In the genomic region with DNA sequence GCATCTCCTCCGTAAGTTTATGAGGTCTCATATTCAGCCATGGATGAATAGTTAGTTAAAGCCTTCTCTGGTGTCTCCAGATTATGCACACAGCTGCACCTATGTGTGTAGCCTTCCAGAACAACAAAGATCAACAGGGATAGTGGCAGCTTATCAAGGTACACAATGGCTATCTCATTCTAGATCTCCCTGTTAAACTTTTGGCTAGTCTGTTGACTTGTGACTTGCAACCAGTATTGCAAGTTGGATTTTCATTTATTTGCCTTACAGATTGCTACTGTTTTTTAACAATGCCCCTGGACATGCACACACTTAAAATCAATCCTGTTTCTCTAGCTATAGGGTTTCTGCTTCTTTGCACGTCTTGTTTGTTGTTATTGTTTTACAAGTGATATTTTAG, we compare ENCODE assay signal across 29 cellular contexts.
"Had no signal": no experiment of that assay in that cellular context is flagged by ENCODE, and none has a peak within 500 bp of the region (broad histone marks: within the 10 kb centered on the region; RNA-seq: fewer than 3 reads in every experiment).

No MANE protein-coding gene starts in this region.

- H3K9me3 ChIP-seq: body of pancreas, Peyer's patch had no signal

- FAIRE-seq: bronchial epithelial cell, K562 had no signal

- DNase-seq: activated B cell treated with CpG ODN at 0.5 μM for 24 hours; activated CD4-positive, alpha-beta T cell treated with anti-CD3 and anti-CD28 coated beads for 1 hour; activated CD4-positive, alpha-beta T cell treated with anti-CD3 and anti-CD28 coated beads, Interleukin-2, amount 10 ng/mL, durations not matched to agents 24 days and 14 days; activated CD4-positive, alpha-beta T cell treated with anti-CD3 and anti-CD28 coated beads, Interleukin-2, amount 50 U/mL, for 48 hours; activated CD8-positive, alpha-beta memory T cell treated with anti-CD3 and anti-CD28 coated beads for 24 hours; activated effector memory CD4-positive, alpha-beta T cell treated with anti-CD3 and anti-CD28 coated beads, Interleukin-2, amount 50 U/mL, for 16 hours; activated naive CD4-positive, alpha-beta T cell treated with Interleukin-2 at 50 U/mL for 16 hours; activated naive CD8-positive, alpha-beta T cell treated with anti-CD3 and anti-CD28 coated beads, Interleukin-2, amount 50 U/mL, for 24 hours; activated T-cell treated with anti-CD3 and anti-CD28 coated beads, Interleukin-2, amount 50 U/mL, for 4 hours; amniotic stem cell; body of pancreas; central memory CD4-positive, alpha-beta T cell; Karpas-422; NCI-H1105 treated with DMSO at 0.1 percent for 48 hours; NCI-H1436 treated with DMSO at 0.1 percent for 48 hours; NCI-H1930; NCI-H446; NCI-H526; NCI-H774; NK-92 treated with Interleukin-12 subunit alpha and Interleukin-12 subunit beta, amount 100 ng/mL, for 24 hours; Peyer's patch; Right ventricle myocardium superior; T-helper 17 cell; T-helper 9 cell had no signal

- ATAC-seq: activated naive CD4-positive, alpha-beta T cell treated with anti-CD3 and anti-CD28 coated beads, Interleukin-2, amount 50 U/mL, for 72 hours; activated naive CD8-positive, alpha-beta T cell treated with anti-CD3 and anti-CD28 coated beads, Interleukin-2, amount 50 U/mL, for 24 hours; activated T-cell treated with anti-CD3 and anti-CD28 coated beads, Interleukin-2, amount 50 U/mL, for 4 hours; body of pancreas; K562; T-helper 17 cell had no signal

- H3K27ac ChIP-seq: ascending aorta, body of pancreas, Peyer's patch, RWPE1 had no signal

- H3K36me3 ChIP-seq: ascending aorta, Peyer's patch had no signal

- H3K4me3 ChIP-seq: ascending aorta, body of pancreas, K562, Peyer's patch had no signal

- H3K27me3 ChIP-seq: ascending aorta, body of pancreas, Peyer's patch had no signal

- H3K4me1 ChIP-seq: ascending aorta, body of pancreas, Peyer's patch had no signal
